21 cellular contexts compared by ENCODE assay signal in genomic region chr9:37102476-37102875, GRCh38.
"Had no signal": no experiment of that assay in that cellular context is flagged by ENCODE, and none has a peak within 500 bp of the region (broad histone marks: within the 10 kb centered on the region; RNA-seq: fewer than 3 reads in every experiment).

No MANE protein-coding gene starts in this region.

- H3K27ac Mint-ChIP-seq: dendritic cell treated with granulocyte-macrophage colony-stimulating factor and Interleukin-4, amounts not matched to agents 40 ng/mL and 50 ng/mL, for 4 days; effector memory CD8-positive, alpha-beta T cell; nephron progenitor cell; stimulated activated naive B cell treated with anti-CD40 and anti-IgM and Interleukin-4, amounts not matched to agents 10 μg/mL and 1 μg/mL and 100 μg/mL, for 72 hours; stimulated activated naive CD8-positive, alpha-beta T cell treated with anti-CD3 and anti-CD28 coated beads, Interleukin-15, amount 100 ng/mL, for 72 hours had no signal

- H3K4me1 Mint-ChIP-seq: nephron progenitor cell had no signal

- ATAC-seq: effector memory CD8-positive, alpha-beta T cell; heart right ventricle; naive thymus-derived CD4-positive, alpha-beta T cell; psoas muscle; sciatic nerve; stimulated activated naive B cell treated with anti-CD40 and anti-IgM and Interleukin-4, amounts not matched to agents 10 μg/mL and 1 μg/mL and 100 μg/mL, for 72 hours; stimulated activated naive CD8-positive, alpha-beta T cell treated with anti-CD3 and anti-CD28 coated beads, Interleukin-15, amount 100 ng/mL, for 72 hours had no signal

- DNase-seq: effector memory CD8-positive, alpha-beta T cell; esophagus squamous epithelium; heart right ventricle; hypothalamus; kidney glomerular epithelial cell; naive thymus-derived CD4-positive, alpha-beta T cell; nephron progenitor cell; psoas muscle; retina; spleen; stimulated activated CD4-positive, alpha-beta T cell treated with anti-CD3 and anti-CD28 coated beads, Interleukin-15, amount 100 ng/mL, for 24 hours; stimulated activated CD4-positive, alpha-beta T cell treated with anti-CD3 and anti-CD28 coated beads, Interleukin-1b, Interleukin-23, amount 100 ng/mL, for 48 hours; stimulated activated CD4-positive, alpha-beta T cell treated with anti-CD3 and anti-CD28 coated beads, Interleukin-4, amount 100 ng/mL, for 24 hours; stimulated activated naive B cell treated with anti-CD40 and anti-IgM and Interleukin-4, amounts not matched to agents 10 μg/mL and 1 μg/mL and 100 μg/mL, for 72 hours; stimulated activated naive CD8-positive, alpha-beta T cell treated with anti-CD3 and anti-CD28 coated beads, Interleukin-15, amount 100 ng/mL, for 72 hours; trophoblast cell had no signal

- FAIRE-seq: colon, frontal cortex, islet of Langerhans had no signal

- H3K4me3 Mint-ChIP-seq: dendritic cell treated with granulocyte-macrophage colony-stimulating factor and Interleukin-4, amounts not matched to agents 40 ng/mL and 50 ng/mL, for 4 days; effector memory CD8-positive, alpha-beta T cell; naive thymus-derived CD4-positive, alpha-beta T cell; nephron progenitor cell; stimulated activated naive B cell treated with anti-CD40 and anti-IgM and Interleukin-4, amounts not matched to agents 10 μg/mL and 1 μg/mL and 100 μg/mL, for 72 hours; stimulated activated naive CD8-positive, alpha-beta T cell treated with anti-CD3 and anti-CD28 coated beads, Interleukin-15, amount 100 ng/mL, for 72 hours had no signal

- H3K9me3 Mint-ChIP-seq: dendritic cell treated with granulocyte-macrophage colony-stimulating factor and Interleukin-4, amounts not matched to agents 40 ng/mL and 50 ng/mL, for 4 days; effector memory CD8-positive, alpha-beta T cell; nephron progenitor cell; stimulated activated naive B cell treated with anti-CD40 and anti-IgM and Interleukin-4, amounts not matched to agents 10 μg/mL and 1 μg/mL and 100 μg/mL, for 72 hours; stimulated activated naive CD8-positive, alpha-beta T cell treated with anti-CD3 and anti-CD28 coated beads, Interleukin-15, amount 100 ng/mL, for 72 hours had no signal

- H3K27me3 Mint-ChIP-seq: dendritic cell treated with granulocyte-macrophage colony-stimulating factor and Interleukin-4, amounts not matched to agents 40 ng/mL and 50 ng/mL, for 4 days; stimulated activated naive B cell treated with anti-CD40 and anti-IgM and Interleukin-4, amounts not matched to agents 10 μg/mL and 1 μg/mL and 100 μg/mL, for 72 hours; stimulated activated naive CD8-positive, alpha-beta T cell treated with anti-CD3 and anti-CD28 coated beads, Interleukin-15, amount 100 ng/mL, for 72 hours had no signal
